Comparison of ENCODE assay signal across 28 cellular contexts in the genomic region with DNA sequence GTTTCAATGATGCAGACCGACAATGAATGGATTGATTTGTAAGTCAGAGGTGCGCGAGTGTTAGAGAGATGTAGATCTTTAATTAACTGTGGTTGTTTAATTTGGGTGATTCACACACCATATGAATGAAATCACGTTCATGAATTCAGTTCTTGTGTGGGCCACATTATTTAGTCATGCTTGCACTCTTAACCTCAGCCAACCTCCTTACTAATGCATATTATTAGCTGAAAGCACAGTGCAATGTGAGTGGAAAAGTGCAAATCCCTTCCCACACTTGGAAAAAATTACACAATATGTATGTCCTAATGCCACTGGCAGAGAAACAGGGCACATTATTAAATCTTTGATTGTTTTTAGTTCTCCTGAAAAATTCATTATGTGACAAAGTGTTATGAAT.
DNase-seq lines count a peak whose midpoint lies in the region; ATAC-seq, FAIRE-seq and TF ChIP-seq lines count a peak whose summit lies in the region.
"Had no signal": no experiment of that assay in that cellular context is flagged by ENCODE, and none has a peak within 500 bp of the region (broad histone marks: within the 10 kb centered on the region; RNA-seq: fewer than 3 reads in every experiment).

No MANE protein-coding gene starts in this region.

- ATAC-seq in foreskin keratinocyte, result peak; percentile 41
- ATAC-seq in T-helper 17 cell, result no peak
- no peak for ATAC-seq in HG02884 (IDR thresholded peaks at IDR 0.05; ENCODE audit: unreplicated experiment)
- ATAC-seq: activated CD8-positive, alpha-beta T cell treated with anti-CD3 and anti-CD28 coated beads for 36 hours; activated T-helper 17 cell treated with anti-CD3 and anti-CD28 coated beads, Interleukin-2, amount 50 U/mL, for 72 hours; GM12878; GM23338; left cardiac atrium; SK-N-SH treated with all-trans-retinoic acid at 6 μM for 48 hours; stimulated activated effector memory CD8-positive, alpha-beta T cell treated with anti-CD3 and anti-CD28 coated beads, Interleukin-12 subunit alpha, Interleukin-12 subunit beta, amount 100 ng/mL, for 72 hours had no signal

- no peaks in the 10 kb centered on the region for H3K36me3 ChIP-seq in ACC112 (ENCODE audit: insufficient read depth, low read length)
- no peaks in the 10 kb centered on the region for H3K36me3 ChIP-seq in bronchial epithelial cell (ENCODE audit: control insufficient read depth, insufficient read depth, low read length)
- H3K36me3 ChIP-seq: ovary, spleen had no signal

- peaks cover 8% of the 10 kb centered on the region for H3K4me1 ChIP-seq in ACC112 (ENCODE audit: control insufficient read depth, insufficient read depth, low read length, unreplicated experiment)
- no peaks in the 10 kb centered on the region for H3K4me1 ChIP-seq in foreskin keratinocyte
- H3K4me1 ChIP-seq: spleen had no signal

- no peaks in the 10 kb centered on the region for H3K27me3 Mint-ChIP-seq in T-helper 17 cell
- H3K27me3 Mint-ChIP-seq: activated CD8-positive, alpha-beta T cell treated with anti-CD3 and anti-CD28 coated beads for 36 hours; activated naive CD4-positive, alpha-beta T cell treated with anti-CD3 and anti-CD28 coated beads, Interleukin-2, amount 50 U/mL, for 24 hours; activated T-helper 17 cell treated with anti-CD3 and anti-CD28 coated beads, Interleukin-2, amount 50 U/mL, for 72 hours had no signal

- H3K27me3 ChIP-seq in ACC112 (ENCODE audit: insufficient read depth, low read length), result no peaks in the 10 kb centered on the region
- no peaks in the 10 kb centered on the region for H3K27me3 ChIP-seq in bronchial epithelial cell (ENCODE audit: control insufficient read depth, insufficient read depth, low read length)
- no peaks in the 10 kb centered on the region for H3K27me3 ChIP-seq in foreskin keratinocyte
- H3K27me3 ChIP-seq: dorsolateral prefrontal cortex, ovary, spleen had no signal

- no peak overlapping the region for H3K27ac Mint-ChIP-seq in T-helper 17 cell
- H3K27ac Mint-ChIP-seq: activated CD8-positive, alpha-beta T cell treated with anti-CD3 and anti-CD28 coated beads for 36 hours; activated naive CD4-positive, alpha-beta T cell treated with anti-CD3 and anti-CD28 coated beads, Interleukin-2, amount 50 U/mL, for 24 hours; activated T-helper 17 cell treated with anti-CD3 and anti-CD28 coated beads, Interleukin-2, amount 50 U/mL, for 72 hours; CD8-positive, alpha-beta memory T cell; GM23338; stimulated activated effector memory CD8-positive, alpha-beta T cell treated with anti-CD3 and anti-CD28 coated beads, Interleukin-12 subunit alpha, Interleukin-12 subunit beta, amount 100 ng/mL, for 72 hours had no signal

- H3K79me2 ChIP-seq in ACC112 (ENCODE audit: control insufficient read depth, insufficient read depth, low read length, unreplicated experiment), result no peaks in the 10 kb centered on the region

- no peak overlapping the region for H2AFZ ChIP-seq in ACC112 (ENCODE audit: low read length, unreplicated experiment)
- H2AFZ ChIP-seq: GM23338 had no signal

- no peaks in the 10 kb centered on the region for H3K9me3 ChIP-seq in T-helper 17 cell (ENCODE audit: control insufficient read depth, low read length, poor library complexity, severe bottlenecking)
- H3K9me3 ChIP-seq: ovary had no signal

- no peak overlapping the region for H3K4me3 Mint-ChIP-seq in T-helper 17 cell
- H3K4me3 Mint-ChIP-seq: activated CD8-positive, alpha-beta T cell treated with anti-CD3 and anti-CD28 coated beads for 36 hours; activated naive CD4-positive, alpha-beta T cell treated with anti-CD3 and anti-CD28 coated beads, Interleukin-2, amount 50 U/mL, for 24 hours; activated T-helper 17 cell treated with anti-CD3 and anti-CD28 coated beads, Interleukin-2, amount 50 U/mL, for 72 hours; CD8-positive, alpha-beta memory T cell; GM23338; stimulated activated effector memory CD8-positive, alpha-beta T cell treated with anti-CD3 and anti-CD28 coated beads, Interleukin-12 subunit alpha, Interleukin-12 subunit beta, amount 100 ng/mL, for 72 hours had no signal

- H3K4me1 Mint-ChIP-seq in T-helper 17 cell, result no peaks in the 10 kb centered on the region
- H3K4me1 Mint-ChIP-seq: activated naive CD4-positive, alpha-beta T cell treated with anti-CD3 and anti-CD28 coated beads, Interleukin-2, amount 50 U/mL, for 24 hours; activated T-helper 17 cell treated with anti-CD3 and anti-CD28 coated beads, Interleukin-2, amount 50 U/mL, for 72 hours; CD8-positive, alpha-beta memory T cell; GM23338; stimulated activated effector memory CD8-positive, alpha-beta T cell treated with anti-CD3 and anti-CD28 coated beads, Interleukin-12 subunit alpha, Interleukin-12 subunit beta, amount 100 ng/mL, for 72 hours had no signal

- TF ChIP-seq CTCF in bronchial epithelial cell (IDR thresholded peaks at IDR 0.05; ENCODE audit: insufficient read depth, low read length, severe bottlenecking) (no peak), foreskin keratinocyte (conservative IDR thresholded peaks at IDR 0.05) (no peak)

- no peaks in the 10 kb centered on the region for H3K36me3 Mint-ChIP-seq in T-helper 17 cell (ENCODE audit: low read depth)
- H3K36me3 Mint-ChIP-seq: activated naive CD4-positive, alpha-beta T cell treated with anti-CD3 and anti-CD28 coated beads, Interleukin-2, amount 50 U/mL, for 24 hours; stimulated activated effector memory CD8-positive, alpha-beta T cell treated with anti-CD3 and anti-CD28 coated beads, Interleukin-12 subunit alpha, Interleukin-12 subunit beta, amount 100 ng/mL, for 72 hours had no signal

- DNase-seq in H4 (ENCODE audit: low spot score) (peak; percentile 3), bronchial epithelial cell (ENCODE audit: low read depth) (peak; percentile 57), foreskin keratinocyte (no peak), NCI-H2081 treated with DMSO at 0.1 percent for 48 hours (lab: John Stamatoyannopoulos, UW) (no peak), T-helper 17 cell (no peak)
- DNase-seq in stimulated activated CD4-positive, alpha-beta T cell treated with anti-CD3 and anti-CD28 coated beads, Interleukin-4, amount 100 ng/mL, for 24 hours, result no peak
- DNase-seq: 8988T; activated CD8-positive, alpha-beta T cell treated with anti-CD3 and anti-CD28 coated beads for 36 hours; CD8-positive, alpha-beta memory T cell; central memory CD4-positive, alpha-beta T cell; dorsolateral prefrontal cortex; left cardiac atrium; NCI-H1092 treated with DMSO at 0.1 percent for 48 hours; NCI-H187 treated with DMSO at 0.1 percent for 48 hours; NCI-H524; ovary; retina; spleen; stimulated activated CD4-positive, alpha-beta T cell treated with anti-CD3 and anti-CD28 coated beads, Interleukin-4, amount 100 ng/mL, for 1 hour; T-helper 2 cell had no signal

- no peak overlapping the region for H3K4me3 ChIP-seq in ACC112 (ENCODE audit: low read depth, low read length)
- no peak overlapping the region for H3K4me3 ChIP-seq in bronchial epithelial cell (ENCODE audit: low read depth, low read length)
- H3K4me3 ChIP-seq: dorsolateral prefrontal cortex, GM12878, GM23338, ovary, spleen had no signal

- no peak for FAIRE-seq in bronchial epithelial cell (lab: Jason Lieb, UNC)
- FAIRE-seq: GM12878 had no signal

- peak overlapping the region; percentile 29; the same call in 1 of the 2 replicates for H3K27ac ChIP-seq in ACC112 (ENCODE audit: low read depth, low read length)
- H3K27ac ChIP-seq in foreskin keratinocyte, result no peak overlapping the region
- H3K27ac ChIP-seq: dorsolateral prefrontal cortex, ovary, spleen had no signal

Comparison
In these comparisons a context has a peak if more than half of its experiments do, and no peak if none do; other contexts are left out.
1. DNase-seq: peak in H4 (single experiment) and bronchial epithelial cell (single experiment); none in foreskin keratinocyte (0 of 2), stimulated activated CD4-positive, alpha-beta T cell treated with anti-CD3 and anti-CD28 coated beads, Interleukin-4, amount 100 ng/mL, for 24 hours (single experiment), NCI-H2081 treated with DMSO at 0.1 percent for 48 hours (single experiment) and T-helper 17 cell (0 of 3).